Comparison of ENCODE assay signal across 8 cellular contexts in genomic region chr19:18865973-18866799, GRCh38. TPM values are rescaled to one million over a fixed set of nuclear protein-coding genes. Genes with fewer than 3 reads are reported as not detected.
DNase-seq lines count a peak whose midpoint lies in the region; ATAC-seq and TF ChIP-seq lines count a peak whose summit lies in the region.

No MANE protein-coding gene starts in this region.

- no peaks in the 10 kb centered on the region for H3K9me2 ChIP-seq in GM23338 (ENCODE audit: insufficient read depth)

- H3K79me2 ChIP-seq in GM23338 (replicated peaks; ENCODE audit: insufficient read depth) (no peaks in the 10 kb centered on the region), trophoblast cell (ENCODE audit: control insufficient read depth, insufficient read depth, low read length, poor library complexity) (no peaks in the 10 kb centered on the region)

- H2AK5ac ChIP-seq in trophoblast cell (ENCODE audit: low read length): no peak overlapping the region

- H3K9ac ChIP-seq in trophoblast cell (ENCODE audit: low read length): no peak overlapping the region

- TF ChIP-seq CTCF in AG04450 (IDR thresholded peaks at IDR 0.05; ENCODE audit: low read depth, low read length): peak; percentile 93
- TF ChIP-seq CTCF in GM23338 (conservative IDR thresholded peaks at IDR 0.05; ENCODE audit: low read depth in 2 of 2): peak; percentile 94 to 95
- peak; percentile 95 for TF ChIP-seq CTCF in RWPE2 (IDR thresholded peaks at IDR 0.05; ENCODE audit: poor library complexity, severe bottlenecking)
- peak; percentile 78 to 83 (median 81) for TF ChIP-seq CTCF in vagina (IDR thresholded peaks at IDR 0.05)

- peaks cover 49% of the 10 kb centered on the region for H3K36me3 Mint-ChIP-seq in GM23338 (ENCODE audit: low read depth)

- no CpG with 5 or more reads among the region's 38 CpGs for WGBS in trophoblast cell (ENCODE audit: extremely low coverage, insufficient coverage, insufficient read length)

- no peak overlapping the region for H4K8ac ChIP-seq in trophoblast cell (ENCODE audit: low read depth, low read length)

- no peak overlapping the region for H3K27ac ChIP-seq in AG04450 (ENCODE audit: low read depth, low read length)
- H3K27ac ChIP-seq in GM23338 (ENCODE audit: low read depth): no peak overlapping the region
- no peak overlapping the region for H3K27ac ChIP-seq in RWPE2 (ENCODE audit: poor library complexity, severe bottlenecking)
- H3K27ac ChIP-seq in trophoblast cell (ENCODE audit: low read depth, low read length): no peak overlapping the region
- no peak overlapping the region for H3K27ac ChIP-seq in vagina

- H3K14ac ChIP-seq in trophoblast cell (ENCODE audit: low read length): no peak overlapping the region

- H3K4me3 ChIP-seq in AG04450 (ENCODE audit: low read depth, low read length) (no peak overlapping the region), GM23338 (no peak overlapping the region), RWPE2 (ENCODE audit: severe bottlenecking) (no peak overlapping the region), trophoblast cell (ENCODE audit: low read depth, low read length) (no peak overlapping the region), vagina (no peak overlapping the region)

- H3K27me3 ChIP-seq in AG04450 (ENCODE audit: control insufficient read depth, insufficient read depth, low read length) (peaks cover 8% of the 10 kb centered on the region), GM23338 (ENCODE audit: insufficient read depth) (peaks cover 21% of the 10 kb centered on the region), RWPE2 (ENCODE audit: insufficient read depth, poor library complexity, severe bottlenecking) (no peaks in the 10 kb centered on the region), trophoblast cell (ENCODE audit: insufficient read depth, low read length) (no peaks in the 10 kb centered on the region), vagina (no peaks in the 10 kb centered on the region)

- peaks cover 15% of the 10 kb centered on the region for H3K27me3 Mint-ChIP-seq in GM23338 (ENCODE audit: insufficient read depth, low read depth, poor library complexity)

- no peak overlapping the region for H3K27ac Mint-ChIP-seq in GM23338

- no peak overlapping the region for H2AFZ ChIP-seq in GM23338
- H2AFZ ChIP-seq in trophoblast cell (ENCODE audit: insufficient read depth, low read length, poor library complexity): no peak overlapping the region

- H2BK5ac ChIP-seq in trophoblast cell (ENCODE audit: low read depth, low read length, poor library complexity): no peak overlapping the region

- H4K20me1 ChIP-seq in GM23338 (replicated peaks; ENCODE audit: insufficient read depth): peaks cover 11% of the 10 kb centered on the region

- CTCF ChIA-PET in AG04450 (lab: Charles Lee): interaction anchor here (0.6 to 2.8 kb wide), 11 partner anchors 10 to 318 kb away, joined by 3 to 25 read pairs (median 5); partner anchors contain the start of gene REX1BD

- H3K4me1 ChIP-seq in GM23338 (ENCODE audit: insufficient read depth): peaks cover 5% of the 10 kb centered on the region; the same call in 1 of the 2 replicates
- H3K4me1 ChIP-seq in RWPE2 (ENCODE audit: insufficient read depth, poor library complexity, severe bottlenecking): peaks cover 5% of the 10 kb centered on the region
- H3K4me1 ChIP-seq in trophoblast cell (ENCODE audit: control insufficient read depth in 1 of 2, insufficient read depth in 2 of 2, low read length in 2 of 2): no peaks in the 10 kb centered on the region
- H3K4me1 ChIP-seq in vagina: peaks cover 17% of the 10 kb centered on the region

- POLR2A ChIA-PET in AG04450 (lab: Yijun Ruan, JAX): no interaction called here

- H4K12ac ChIP-seq in trophoblast cell (ENCODE audit: low read depth, low read length): no peak overlapping the region

- no peak overlapping the region for H3K18ac ChIP-seq in trophoblast cell (ENCODE audit: low read length)

- H3K4me3 Mint-ChIP-seq in GM23338: no peak overlapping the region

- peaks cover 6% of the 10 kb centered on the region; the same call in 2 of the 3 replicates for H3K4me1 Mint-ChIP-seq in GM23338

- H3K4ac ChIP-seq in trophoblast cell (ENCODE audit: low read depth, low read length): no peak overlapping the region

- H2BK120ac ChIP-seq in trophoblast cell (ENCODE audit: insufficient read depth, low read length, poor library complexity): no peak overlapping the region

- H3F3A ChIP-seq in GM23338 (replicated peaks; ENCODE audit: low read depth): peaks cover 31% of the 10 kb centered on the region

- H3K4me2 ChIP-seq in GM23338 (no peak overlapping the region), trophoblast cell (ENCODE audit: low read length) (no peak overlapping the region)

- H3K36me3 ChIP-seq in GM23338 (ENCODE audit: insufficient read depth) (peaks cover 14% of the 10 kb centered on the region; the same call in 1 of the 2 replicates), RWPE2 (ENCODE audit: low read depth) (peaks cover 60% of the 10 kb centered on the region), trophoblast cell (ENCODE audit: control insufficient read depth in 1 of 2, insufficient read depth in 2 of 2, low read length in 2 of 2) (peaks cover 71 to 75% of the 10 kb centered on the region in 2 experiments), vagina (peaks cover 0 to 67% of the 10 kb centered on the region in 2 donors)

- peak; percentile 71 for ATAC-seq in GM23338
- ATAC-seq in RWPE2 (ENCODE audit: low read depth): peak; percentile 74
- ATAC-seq in GM21825 (IDR thresholded peaks at IDR 0.05; ENCODE audit: unreplicated experiment): no peak

- no peaks in the 10 kb centered on the region for H3K79me1 ChIP-seq in trophoblast cell (ENCODE audit: low read length)

- no peak overlapping the region for H4K91ac ChIP-seq in trophoblast cell (ENCODE audit: low read depth, low read length)

- no peaks in the 10 kb centered on the region; the same call in 1 of the 2 replicates for H3K9me3 ChIP-seq in AG04450 (ENCODE audit: control insufficient read depth, insufficient read depth, low read length)
- H3K9me3 ChIP-seq in RWPE2 (ENCODE audit: severe bottlenecking): no peaks in the 10 kb centered on the region
- peaks cover 5% of the 10 kb centered on the region for H3K9me3 ChIP-seq in trophoblast cell (ENCODE audit: insufficient read depth, low read depth, low read length)
- H3K9me3 ChIP-seq in vagina: no peaks in the 10 kb centered on the region

- intact Hi-C loops in vagina (cut with DNase I): no loop called here

- no peak for TF ChIP-seq POLR2A in vagina (IDR thresholded peaks at IDR 0.05)

- H3K9me3 Mint-ChIP-seq in GM23338: no peaks in the 10 kb centered on the region; the same call in 2 of the 3 replicates

- H2BK12ac ChIP-seq in trophoblast cell (ENCODE audit: low read length): no peak overlapping the region

- no peak overlapping the region for H3K23ac ChIP-seq in trophoblast cell (ENCODE audit: low read length)

- DNase-seq in AG04450 (ENCODE audit: low read depth, low spot score) (no peak), GM23338 (ENCODE audit: low spot score) (peak; percentile 86), RWPE2 (ENCODE audit: low spot score) (peak; percentile 51), glomerular visceral epithelial cell (ENCODE audit: extremely low spot score) (peak; percentile 66), trophoblast cell (peak; percentile 41 to 77), vagina (ENCODE audit: extremely low spot score in 2 of 2) (no peak)
- DNase-seq in activated naive CD4-positive, alpha-beta T cell (lab: John Stamatoyannopoulos, UW): peak in 3 of 4 experiments; percentile 42 to 57 (median 45)

TF ChIP-seq in GM23338, 12 proteins besides CTCF, POLR2A, EP300 and RAD21 (continues in another document):
- TF ChIP-seq STAT1 (IDR thresholded peaks at IDR 0.05; ENCODE audit: unreplicated experiment) (no peak), EZH2 (IDR thresholded peaks at IDR 0.05; ENCODE audit: low read depth, unreplicated experiment) (no peak)

RNA-seq across cellular contexts. Expression of gene CERS1, which starts 29.8 kb away (rescaled TPM):
- polyA plus RNA-seq in AG04450 (2011; rRNA removed) (1.8 and 2.0 TPM in 2 replicates), GM23338 (2016; fragmentation: Nextera tagmentation; extraction: Ambion mirVana) (12.2 and 15.9 TPM in 2 replicates)
- polyA minus RNA-seq in AG04450 (2011; rRNA and poly(A)+ RNA removed): 2.1 and 2.9 TPM in 2 replicates
- 11.1 and 11.7 TPM in 2 replicates for total RNA-seq in GM23338 (2014; rRNA removed; shearing (Covaris generic))
- polyA plus RNA-seq in trophoblast cell (2013): 3.3 and 3.9 TPM in 2 replicates
- total RNA-seq in vagina: 0.49 TPM

RNA-seq across cellular contexts. Expression of gene UPF1, which starts 34.4 kb away (rescaled TPM):
- polyA plus RNA-seq in AG04450 (2011; rRNA removed): 28.2 and 33.2 TPM in 2 replicates
- 59.9 and 76.5 TPM in 2 replicates for polyA minus RNA-seq in AG04450 (2011; rRNA and poly(A)+ RNA removed)
- total RNA-seq in GM23338 (2014; rRNA removed; shearing (Covaris generic)): 81.9 and 138 TPM in 2 replicates
- 13.8 and 14.3 TPM in 2 replicates for polyA plus RNA-seq in GM23338 (2016; fragmentation: Nextera tagmentation; extraction: Ambion mirVana)
- polyA plus RNA-seq in trophoblast cell (2013): 38.1 and 38.7 TPM in 2 replicates
- 77.8 TPM for total RNA-seq in vagina

RNA-seq across cellular contexts. Expression of gene COPE, which starts 53.0 kb away (rescaled TPM):
- polyA plus RNA-seq in AG04450 (2011; rRNA removed): 170 and 217 TPM in 2 replicates
- 116 and 182 TPM in 2 replicates for polyA minus RNA-seq in AG04450 (2011; rRNA and poly(A)+ RNA removed)
- total RNA-seq in GM23338 (2014; rRNA removed; shearing (Covaris generic)): 235 and 263 TPM in 2 replicates
- polyA plus RNA-seq in GM23338 (2016; fragmentation: Nextera tagmentation; extraction: Ambion mirVana): 263 and 269 TPM in 2 replicates
- polyA plus RNA-seq in trophoblast cell (2013): 314 and 349 TPM in 2 replicates
- 212 TPM for total RNA-seq in vagina

RNA-seq across cellular contexts. Expression of gene DDX49, which starts 53.3 kb away (rescaled TPM):
- 30.7 and 40.9 TPM in 2 replicates for polyA plus RNA-seq in AG04450 (2011; rRNA removed)
- 49.6 and 52.4 TPM in 2 replicates for polyA minus RNA-seq in AG04450 (2011; rRNA and poly(A)+ RNA removed)
- 49.6 and 75.3 TPM in 2 replicates for total RNA-seq in GM23338 (2014; rRNA removed; shearing (Covaris generic))
- 40.2 and 44.2 TPM in 2 replicates for polyA plus RNA-seq in GM23338 (2016; fragmentation: Nextera tagmentation; extraction: Ambion mirVana)
- 21.8 TPM in 2 replicates for polyA plus RNA-seq in trophoblast cell (2013)
- total RNA-seq in vagina: 36.3 TPM

Comparison
In these comparisons a context has a peak if more than half of its experiments do, and no peak if none do; other contexts are left out.
1. DNase-seq: peak in GM23338 (single experiment), RWPE2 (single experiment), activated naive CD4-positive, alpha-beta T cell (3 of 4), glomerular visceral epithelial cell (single experiment) and trophoblast cell (2 of 2); none in AG04450 (single experiment) and vagina (0 of 2).
2. Peak in every context shown above with its lines, with median percentiles within 50 percentile points of each other: CTCF ChIP-seq.